Comparison of ENCODE assay signal across 8 cellular contexts in genomic region chrX:119573840-119574393, GRCh38. TPM values are rescaled to one million over a fixed set of nuclear protein-coding genes. Genes with fewer than 3 reads are reported as not detected.
DNase-seq lines count a peak whose midpoint lies in the region; ATAC-seq and TF ChIP-seq lines count a peak whose summit lies in the region.

No MANE protein-coding gene starts in this region.

- peak overlapping the region; percentile 54 to 78 (median 72) for H3K4me2 ChIP-seq in BLaER1 treated with 17β-estradiol and CSF1 and Interleukin-3, amounts not matched to agents 10 nM and 100 nM

- no peaks in the 10 kb centered on the region for H3K27me3 ChIP-seq in BLaER1 treated with 17β-estradiol and CSF1 and Interleukin-3, amounts not matched to agents 10 nM and 100 nM

- H3K27me3 Mint-ChIP-seq in natural killer cell treated with Interleukin-12 subunit alpha and Interleukin-12 subunit beta and Interleukin-15 and Interleukin-18, amount 100 ng/mL, for 72 hours, result peaks cover 0 to 10% of the 10 kb centered on the region in 2 donors

- H3K4me3 ChIP-seq in BLaER1 treated with 17β-estradiol and CSF1 and Interleukin-3, amounts not matched to agents 10 nM and 100 nM, result peak overlapping the region; percentile 61 to 79 (median 71)
- H3K4me3 ChIP-seq in fibroblast of mammary gland (ENCODE audit: control insufficient read depth, low read depth, low read length), result peak overlapping the region; percentile 65

- peak overlapping the region; percentile 64 to 85 for H3K27ac Mint-ChIP-seq in natural killer cell treated with Interleukin-12 subunit alpha and Interleukin-12 subunit beta and Interleukin-15 and Interleukin-18, amount 100 ng/mL, for 72 hours

- peaks cover 0 to 13% (median 7%) of the 10 kb centered on the region in 11 experiments; a peak in 9 of 22 replicates for H3K9me3 ChIP-seq in BLaER1 treated with 17β-estradiol and CSF1 and Interleukin-3, amounts not matched to agents 10 nM and 100 nM (replicated peaks in 1 of 11)

- peaks cover 11 to 25% (median 18%) of the 10 kb centered on the region in 10 experiments for H3K4me1 ChIP-seq in BLaER1 treated with 17β-estradiol and CSF1 and Interleukin-3, amounts not matched to agents 10 nM and 100 nM

- peak; percentile 7 for ATAC-seq in GM18867 (IDR thresholded peaks at IDR 0.05; ENCODE audit: unreplicated experiment)
- peak; percentile 18 for ATAC-seq in HG03439 (IDR thresholded peaks at IDR 0.05; ENCODE audit: unreplicated experiment)
- peak in 1 of 2 donors; percentile 16 for ATAC-seq in natural killer cell treated with Interleukin-12 subunit alpha and Interleukin-12 subunit beta and Interleukin-15 and Interleukin-18, amount 100 ng/mL, for 72 hours

- DNase-seq in UCSD-AML1 (lab: John Stamatoyannopoulos, UW; ENCODE audit: unreplicated experiment) (peak; percentile 42), fibroblast of mammary gland (ENCODE audit: low read depth) (peak; percentile 50), NCI-H2196 (lab: John Stamatoyannopoulos, UW; ENCODE audit: unreplicated experiment) (no peak), LoVo (ENCODE audit: low spot score) (no peak)
- DNase-seq in natural killer cell treated with Interleukin-12 subunit alpha and Interleukin-12 subunit beta and Interleukin-15 and Interleukin-18, amount 100 ng/mL, for 72 hours (ENCODE audit: low spot score), result no peak

- no peak for TF ChIP-seq CTCF in fibroblast of mammary gland (conservative IDR thresholded peaks at IDR 0.05; ENCODE audit: control insufficient read depth, insufficient read depth, low read depth, low read length)

- H3K36me3 ChIP-seq in BLaER1 treated with 17β-estradiol and CSF1 and Interleukin-3, amounts not matched to agents 10 nM and 100 nM, result peaks cover 0 to 15% (median 4%) of the 10 kb centered on the region in 11 experiments; a peak in 8 of 22 replicates

- peak overlapping the region; percentile 82 to 94 (median 88) for H3K9ac ChIP-seq in BLaER1 treated with 17β-estradiol and CSF1 and Interleukin-3, amounts not matched to agents 10 nM and 100 nM

- H3K9me3 Mint-ChIP-seq in natural killer cell treated with Interleukin-12 subunit alpha and Interleukin-12 subunit beta and Interleukin-15 and Interleukin-18, amount 100 ng/mL, for 72 hours, result no peaks in the 10 kb centered on the region

- H3K4me3 Mint-ChIP-seq in natural killer cell treated with Interleukin-12 subunit alpha and Interleukin-12 subunit beta and Interleukin-15 and Interleukin-18, amount 100 ng/mL, for 72 hours, result peak overlapping the region; percentile 91

- peaks cover 0 to 28% (median 10%) of the 10 kb centered on the region in 11 experiments; a peak in 17 of 22 replicates for H4K20me1 ChIP-seq in BLaER1 treated with 17β-estradiol and CSF1 and Interleukin-3, amounts not matched to agents 10 nM and 100 nM

- H3K36me3 Mint-ChIP-seq in natural killer cell treated with Interleukin-12 subunit alpha and Interleukin-12 subunit beta and Interleukin-15 and Interleukin-18, amount 100 ng/mL, for 72 hours, result no peaks in the 10 kb centered on the region

- peak overlapping the region in 10 of 11 experiments; percentile 48 to 88 (median 81); a peak in 17 of 22 replicates for H3K27ac ChIP-seq in BLaER1 treated with 17β-estradiol and CSF1 and Interleukin-3, amounts not matched to agents 10 nM and 100 nM

- H3K4me1 Mint-ChIP-seq in natural killer cell treated with Interleukin-12 subunit alpha and Interleukin-12 subunit beta and Interleukin-15 and Interleukin-18, amount 100 ng/mL, for 72 hours (ENCODE audit: low read depth in 2 of 2), result peaks cover 0 to 12% of the 10 kb centered on the region in 2 donors

RNA-seq across cellular contexts. Expression of gene UBE2A, which starts 0.4 kb away (rescaled TPM):
- total RNA-seq in natural killer cell treated with Interleukin-12 subunit alpha and Interleukin-12 subunit beta and Interleukin-15 and Interleukin-18, amount 100 ng/mL, for 72 hours, result 10 to 100 TPM; 58.3 to 60.0 TPM

RNA-seq across cellular contexts. Expression of gene STEEP1, which starts 8.7 kb away (rescaled TPM):
- total RNA-seq in natural killer cell treated with Interleukin-12 subunit alpha and Interleukin-12 subunit beta and Interleukin-15 and Interleukin-18, amount 100 ng/mL, for 72 hours, result 10 to 100 TPM; 20.8 to 24.2 TPM

RNA-seq across cellular contexts. Expression of gene NKRF, which starts 32.3 kb away (rescaled TPM):
- 10 to 100 TPM; 15.8 to 24.4 TPM for total RNA-seq in natural killer cell treated with Interleukin-12 subunit alpha and Interleukin-12 subunit beta and Interleukin-15 and Interleukin-18, amount 100 ng/mL, for 72 hours

Comparison
In these comparisons a context has a peak if more than half of its experiments do, and no peak if none do; other contexts are left out.
1. DNase-seq: peak in UCSD-AML1 (single experiment) and fibroblast of mammary gland (single experiment); none in natural killer cell treated with Interleukin-12 subunit alpha and Interleukin-12 subunit beta and Interleukin-15 and Interleukin-18, amount 100 ng/mL, for 72 hours (single experiment), NCI-H2196 (single experiment) and LoVo (single experiment).